ENCODE assay signal across 9 cellular contexts in genomic region chr17:7478276-7479138, GRCh38. TPM values are rescaled to one million over a fixed set of nuclear protein-coding genes. Genes with fewer than 3 reads are reported as not detected.
DNase-seq lines count a peak whose midpoint lies in the region; ATAC-seq and TF ChIP-seq lines count a peak whose summit lies in the region.
"Had no signal": no experiment of that assay in that cellular context is flagged by ENCODE, and none has a peak within 500 bp of the region (broad histone marks: within the 10 kb centered on the region; RNA-seq: fewer than 3 reads in every experiment).

No MANE protein-coding gene starts in this region.

- in situ Hi-C loops in G401 (cut with HindIII; ENCODE audit: low sequenced_read_pairs), result loop anchor here (25.0 kb wide), 1 partner anchor 91 kb away; the partner anchor contains the start of genes PLSCR3 and TNK1

- intact Hi-C loops in activated T-helper 2 cell treated with anti-CD3 and anti-CD28 coated beads, Interferon-gamma antibody, Interleukin-2, Interleukin-4, amounts not matched to agents 10 μg/mL and 5 μg/mL and 100 μg/mL, durations not matched to agents 14 hours and 24 hours and 36 hours (cut with micrococcal nuclease), result no loop called here
- intact Hi-C loops in tibial artery (cut with DNase I; ENCODE audit: low total_unique reads), result loop anchor here (5.0 kb wide), 1 partner anchor 41 kb away; the partner anchor contains the start of genes FGF11 and TMEM102

- peaks cover 0 to 71% (median 49%) of the 10 kb centered on the region in 4 donors for H3K4me1 ChIP-seq in tibial artery

- H3K9me3 ChIP-seq in tibial artery, result no peaks in the 10 kb centered on the region

- peak overlapping the region; percentile 56 for H3K27ac Mint-ChIP-seq in activated T-helper 2 cell treated with anti-CD3 and anti-CD28 coated beads, Interferon-gamma antibody, Interleukin-2, Interleukin-4, amounts not matched to agents 10 μg/mL and 5 μg/mL and 100 μg/mL, durations not matched to agents 14 hours and 24 hours and 36 hours
- H3K27ac Mint-ChIP-seq in nephron, result peak overlapping the region; percentile 91 to 96 (median 95)

- peaks cover 4% of the 10 kb centered on the region for H3K36me3 Mint-ChIP-seq in activated T-helper 2 cell treated with anti-CD3 and anti-CD28 coated beads, Interferon-gamma antibody, Interleukin-2, Interleukin-4, amounts not matched to agents 10 μg/mL and 5 μg/mL and 100 μg/mL, durations not matched to agents 14 hours and 24 hours and 36 hours (ENCODE audit: low read depth)
- peaks cover 5% of the 10 kb centered on the region for H3K36me3 Mint-ChIP-seq in nephron (ENCODE audit: low read depth)

- H3K4me1 Mint-ChIP-seq in activated T-helper 2 cell treated with anti-CD3 and anti-CD28 coated beads, Interferon-gamma antibody, Interleukin-2, Interleukin-4, amounts not matched to agents 10 μg/mL and 5 μg/mL and 100 μg/mL, durations not matched to agents 14 hours and 24 hours and 36 hours (ENCODE audit: low read depth), result peaks cover 45% of the 10 kb centered on the region
- peaks cover 63% of the 10 kb centered on the region for H3K4me1 Mint-ChIP-seq in nephron

- H3K27me3 Mint-ChIP-seq in activated T-helper 2 cell treated with anti-CD3 and anti-CD28 coated beads, Interferon-gamma antibody, Interleukin-2, Interleukin-4, amounts not matched to agents 10 μg/mL and 5 μg/mL and 100 μg/mL, durations not matched to agents 14 hours and 24 hours and 36 hours (ENCODE audit: low read depth), result no peaks in the 10 kb centered on the region
- H3K27me3 Mint-ChIP-seq in nephron (ENCODE audit: low read depth), result no peaks in the 10 kb centered on the region

- DNase-seq in G401 (ENCODE audit: low spot score) (peak; percentile 57), OCI-M1 (lab: John Stamatoyannopoulos, UW) (peak; percentile 71), fibroblast of peridontal ligament (ENCODE audit: extremely low read depth) (peak; percentile 40), tibial artery (peak; percentile 59 to 79)
- DNase-seq in activated T-helper 2 cell treated with anti-CD3 and anti-CD28 coated beads, Interferon-gamma antibody, Interleukin-2, Interleukin-4, amounts not matched to agents 10 μg/mL and 5 μg/mL and 100 μg/mL, durations not matched to agents 14 hours and 24 hours and 36 hours (ENCODE audit: low spot score), result peak; percentile 44

- peak overlapping the region; percentile 92 for H3K4me3 Mint-ChIP-seq in activated T-helper 2 cell treated with anti-CD3 and anti-CD28 coated beads, Interferon-gamma antibody, Interleukin-2, Interleukin-4, amounts not matched to agents 10 μg/mL and 5 μg/mL and 100 μg/mL, durations not matched to agents 14 hours and 24 hours and 36 hours (ENCODE audit: low read depth)
- H3K4me3 Mint-ChIP-seq in nephron, result peak overlapping the region; percentile 80 to 86 (median 81)

- H3K4me3 ChIP-seq in tibial artery, result peak overlapping the region; percentile 95 to 100

- no peaks in the 10 kb centered on the region for H3K9me3 Mint-ChIP-seq in activated T-helper 2 cell treated with anti-CD3 and anti-CD28 coated beads, Interferon-gamma antibody, Interleukin-2, Interleukin-4, amounts not matched to agents 10 μg/mL and 5 μg/mL and 100 μg/mL, durations not matched to agents 14 hours and 24 hours and 36 hours
- no peaks in the 10 kb centered on the region for H3K9me3 Mint-ChIP-seq in nephron

- ATAC-seq in HG02759 (IDR thresholded peaks at IDR 0.05; ENCODE audit: unreplicated experiment), result no peak
- no peak for ATAC-seq in GM21423 (IDR thresholded peaks at IDR 0.05; ENCODE audit: unreplicated experiment)

- TF ChIP-seq CTCF in nephron (IDR thresholded peaks at IDR 0.05; ENCODE audit: unreplicated experiment in 3 of 3) (no peak), tibial artery (IDR thresholded peaks at IDR 0.05) (no peak)

- H3K27ac ChIP-seq in tibial artery, result peak overlapping the region; percentile 100

- no peaks in the 10 kb centered on the region for H3K27me3 ChIP-seq in tibial artery

- H3K36me3 ChIP-seq in tibial artery, result no peaks in the 10 kb centered on the region

RNA-seq across cellular contexts. Expression of gene ZBTB4, which starts 0.9 kb away (rescaled TPM):
- 4.1 and 4.4 TPM in 2 replicates for total RNA-seq in G401 (2014; rRNA removed; shearing (Covaris generic))
- total RNA-seq in activated T-helper 2 cell treated with anti-CD3 and anti-CD28 coated beads, Interferon-gamma antibody, Interleukin-2, Interleukin-4, amounts not matched to agents 10 μg/mL and 5 μg/mL and 100 μg/mL, durations not matched to agents 14 hours and 24 hours and 36 hours, result 20.2 and 20.3 TPM in 2 replicates

RNA-seq across cellular contexts. Expression of gene SLC35G6, which starts 2.7 kb away (rescaled TPM):
- not detected in 2 replicates for total RNA-seq in G401 (2014; rRNA removed; shearing (Covaris generic))
- total RNA-seq in activated T-helper 2 cell treated with anti-CD3 and anti-CD28 coated beads, Interferon-gamma antibody, Interleukin-2, Interleukin-4, amounts not matched to agents 10 μg/mL and 5 μg/mL and 100 μg/mL, durations not matched to agents 14 hours and 24 hours and 36 hours, result not detected in 2 replicates
- total RNA-seq: activated CD8-positive, alpha-beta memory T cell treated with anti-CD3 and anti-CD28 coated beads for 36 hours had no signal

RNA-seq across cellular contexts. Expression of gene POLR2A, which starts 5.7 kb away (rescaled TPM):
- total RNA-seq in G401 (2014; rRNA removed; shearing (Covaris generic)), result 52.7 and 52.8 TPM in 2 replicates
- total RNA-seq in activated T-helper 2 cell treated with anti-CD3 and anti-CD28 coated beads, Interferon-gamma antibody, Interleukin-2, Interleukin-4, amounts not matched to agents 10 μg/mL and 5 μg/mL and 100 μg/mL, durations not matched to agents 14 hours and 24 hours and 36 hours, result 247 and 261 TPM in 2 replicates

RNA-seq across cellular contexts. Expression of gene CHRNB1, which starts 33.6 kb away (rescaled TPM):
- 7.6 and 24.0 TPM in 2 replicates for total RNA-seq in G401 (2014; rRNA removed; shearing (Covaris generic))
- total RNA-seq in activated T-helper 2 cell treated with anti-CD3 and anti-CD28 coated beads, Interferon-gamma antibody, Interleukin-2, Interleukin-4, amounts not matched to agents 10 μg/mL and 5 μg/mL and 100 μg/mL, durations not matched to agents 14 hours and 24 hours and 36 hours, result 6.6 and 6.9 TPM in 2 replicates

RNA-seq across cellular contexts. Expression of gene FGF11, which starts 39.2 kb away (rescaled TPM):
- total RNA-seq in G401 (2014; rRNA removed; shearing (Covaris generic)), result 20.4 and 24.2 TPM in 2 replicates
- 4.8 and 6.1 TPM in 2 replicates for total RNA-seq in activated T-helper 2 cell treated with anti-CD3 and anti-CD28 coated beads, Interferon-gamma antibody, Interleukin-2, Interleukin-4, amounts not matched to agents 10 μg/mL and 5 μg/mL and 100 μg/mL, durations not matched to agents 14 hours and 24 hours and 36 hours
